19 cellular contexts compared by ENCODE assay signal in genomic region chr20:63643966-63644365, GRCh38. TPM values are rescaled to one million over a fixed set of nuclear protein-coding genes. Genes with fewer than 3 reads are reported as not detected.
"Had no signal": no experiment of that assay in that cellular context is flagged by ENCODE, and none has a peak within 500 bp of the region (broad histone marks: within the 10 kb centered on the region; RNA-seq: fewer than 3 reads in every experiment).

No MANE protein-coding gene starts in this region.

- H3K27ac ChIP-seq: epithelial cell of prostate, gastrocnemius medialis, heart right ventricle, neutrophil, tibial nerve, vagina had no signal

- H3K36me3 ChIP-seq: gastrocnemius medialis, heart right ventricle, neutrophil, vagina had no signal

- H3K36me3 Mint-ChIP-seq: mesothelial cell of epicardium had no signal

- H3K9me3 ChIP-seq: gastrocnemius medialis, heart right ventricle, neutrophil, tibial nerve, vagina had no signal

- H3K4me3 Mint-ChIP-seq: dendritic cell treated with granulocyte-macrophage colony-stimulating factor and Interleukin-4, amounts not matched to agents 40 ng/mL and 50 ng/mL, for 4 days had no signal

- H3K27me3 ChIP-seq: gastrocnemius medialis, heart right ventricle, tibial nerve, vagina had no signal

- H3K9me3 Mint-ChIP-seq: dendritic cell treated with granulocyte-macrophage colony-stimulating factor and Interleukin-4, amounts not matched to agents 40 ng/mL and 50 ng/mL, for 4 days; mesothelial cell of epicardium had no signal

- H3K27ac Mint-ChIP-seq: activated CD8-positive, alpha-beta T cell treated with anti-CD3 and anti-CD28 coated beads, Interleukin-2, amount 10 ng/mL, durations not matched to agents 7 days and 5 days had no signal

- H3K4me3 ChIP-seq: gastrocnemius medialis, heart right ventricle, lung, tibial nerve, vagina had no signal

- DNase-seq: activated CD8-positive, alpha-beta memory T cell treated with anti-CD3 and anti-CD28 coated beads, Interleukin-2, amount 50 U/mL, for 4 hours; activated CD8-positive, alpha-beta T cell treated with anti-CD3 and anti-CD28 coated beads, Interleukin-2, amount 10 ng/mL, durations not matched to agents 7 days and 5 days; anterior cingulate cortex; effector memory CD4-positive, alpha-beta T cell; gastrocnemius medialis; heart right ventricle; retina; stimulated activated CD4-positive, alpha-beta T cell treated with anti-CD3 and anti-CD28 coated beads, Interleukin-15, amount 100 ng/mL, for 24 hours; stimulated activated CD4-positive, alpha-beta T cell treated with anti-CD3 and anti-CD28 coated beads, Interleukin-4, amount 100 ng/mL, for 1 hour; stimulated activated naive CD4-positive, alpha-beta T cell treated with Interleukin-2 at 50 U/mL for 16 hours; substantia nigra had no signal

- ATAC-seq: activated CD8-positive, alpha-beta T cell treated with anti-CD3 and anti-CD28 coated beads, Interleukin-2, amount 10 ng/mL, durations not matched to agents 7 days and 5 days; gastrocnemius medialis; heart right ventricle had no signal

RNA-seq across cellular contexts. Expression of gene TNFRSF6B, which starts 52.5 kb away (rescaled TPM):
- total RNA-seq: activated CD8-positive, alpha-beta T cell treated with anti-CD3 and anti-CD28 coated beads, Interleukin-2, amount 10 ng/mL, durations not matched to agents 7 days and 5 days; mesothelial cell of epicardium; skeletal muscle tissue had no signal
